In the genomic region with DNA sequence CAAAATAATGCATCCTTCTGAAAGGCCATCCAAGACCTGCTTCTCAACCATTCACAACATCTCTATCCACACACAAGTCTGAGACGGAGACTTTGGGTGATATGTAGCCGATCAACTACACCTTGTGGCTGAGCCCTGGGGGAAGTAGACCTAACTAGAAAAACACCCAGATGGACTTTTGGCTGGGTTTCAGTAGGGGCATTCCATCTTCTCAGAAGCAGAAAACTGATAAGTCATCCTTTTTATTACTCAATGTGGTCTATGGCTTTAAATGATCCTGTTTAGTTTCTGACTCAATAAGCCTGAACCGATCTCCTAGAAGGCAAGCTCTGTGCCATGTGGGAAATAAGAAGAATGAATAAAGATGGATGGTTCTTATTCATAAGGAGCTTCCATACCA, we compare ENCODE assay signal across 18 cellular contexts.
DNase-seq lines count a peak whose midpoint lies in the region; ATAC-seq, FAIRE-seq and TF ChIP-seq lines count a peak whose summit lies in the region.
"Had no signal": no experiment of that assay in that cellular context is flagged by ENCODE, and none has a peak within 500 bp of the region (broad histone marks: within the 10 kb centered on the region; RNA-seq: fewer than 3 reads in every experiment).

No MANE protein-coding gene starts in this region.

- H3K4me2 ChIP-seq in PC-3 (ENCODE audit: low read length): no peak overlapping the region

- peaks cover 19% of the 10 kb centered on the region for H3K4me1 Mint-ChIP-seq in stimulated activated memory B cell treated with anti-CD40 and anti-IgM and Interleukin-4, amounts not matched to agents 10 μg/mL and 1 μg/mL and 100 μg/mL, for 72 hours
- H3K4me1 Mint-ChIP-seq: activated CD4-positive, alpha-beta memory T cell treated with anti-CD3 and anti-CD28 coated beads, Interleukin-2, amount 10 ng/mL, durations not matched to agents 7 days and 5 days; CD4-positive, alpha-beta memory T cell; nephron progenitor cell had no signal

- no peak overlapping the region for H3K4me3 Mint-ChIP-seq in stimulated activated memory B cell treated with anti-CD40 and anti-IgM and Interleukin-4, amounts not matched to agents 10 μg/mL and 1 μg/mL and 100 μg/mL, for 72 hours
- H3K4me3 Mint-ChIP-seq: activated CD4-positive, alpha-beta memory T cell treated with anti-CD3 and anti-CD28 coated beads, Interleukin-2, amount 10 ng/mL, durations not matched to agents 7 days and 5 days; CD4-positive, alpha-beta memory T cell; dendritic cell treated with granulocyte-macrophage colony-stimulating factor and Interleukin-4, amounts not matched to agents 40 ng/mL and 50 ng/mL, for 4 days; HFFc6; nephron progenitor cell had no signal

- POLR2A ChIA-PET in PC-3 (lab: Charles Lee; ENCODE audit: unreplicated experiment): no interaction called here

- no peaks in the 10 kb centered on the region for H3K36me3 Mint-ChIP-seq in stimulated activated memory B cell treated with anti-CD40 and anti-IgM and Interleukin-4, amounts not matched to agents 10 μg/mL and 1 μg/mL and 100 μg/mL, for 72 hours
- H3K36me3 Mint-ChIP-seq: CD4-positive, alpha-beta memory T cell had no signal

- no peak overlapping the region for H3K9ac ChIP-seq in PC-3 (ENCODE audit: low read length)

- no peaks in the 10 kb centered on the region for H3F3A ChIP-seq in PC-3 (ENCODE audit: low read length, unreplicated experiment)

- peak; percentile 59 for ATAC-seq in stimulated activated memory B cell treated with anti-CD40 and anti-IgM and Interleukin-4, amounts not matched to agents 10 μg/mL and 1 μg/mL and 100 μg/mL, for 72 hours
- ATAC-seq in PC-3 (no peak), esophagus mucosa (no peak), GM21529 (IDR thresholded peaks at IDR 0.05; ENCODE audit: unreplicated experiment) (no peak)
- ATAC-seq: sciatic nerve had no signal

- intact Hi-C loops in PC-3 (cut with micrococcal nuclease): no loop called here

- no peaks in the 10 kb centered on the region for H3K79me2 ChIP-seq in PC-3 (ENCODE audit: low read length)

- no peaks in the 10 kb centered on the region for H3K27me3 Mint-ChIP-seq in stimulated activated memory B cell treated with anti-CD40 and anti-IgM and Interleukin-4, amounts not matched to agents 10 μg/mL and 1 μg/mL and 100 μg/mL, for 72 hours
- H3K27me3 Mint-ChIP-seq: activated CD4-positive, alpha-beta memory T cell treated with anti-CD3 and anti-CD28 coated beads, Interleukin-2, amount 10 ng/mL, durations not matched to agents 7 days and 5 days; dendritic cell treated with granulocyte-macrophage colony-stimulating factor and Interleukin-4, amounts not matched to agents 40 ng/mL and 50 ng/mL, for 4 days had no signal

- no peak overlapping the region for H3K27ac ChIP-seq in PC-3 (ENCODE audit: low read length)
- H3K27ac ChIP-seq: suprapubic skin had no signal

- H2AFZ ChIP-seq in PC-3 (ENCODE audit: low read length): no peak overlapping the region

- H3K9me3 Mint-ChIP-seq in stimulated activated memory B cell treated with anti-CD40 and anti-IgM and Interleukin-4, amounts not matched to agents 10 μg/mL and 1 μg/mL and 100 μg/mL, for 72 hours: no peaks in the 10 kb centered on the region
- H3K9me3 Mint-ChIP-seq: dendritic cell treated with granulocyte-macrophage colony-stimulating factor and Interleukin-4, amounts not matched to agents 40 ng/mL and 50 ng/mL, for 4 days had no signal

- no peaks in the 10 kb centered on the region for H3K27me3 ChIP-seq in PC-3 (ENCODE audit: low read length)
- H3K27me3 ChIP-seq: suprapubic skin had no signal

- peak overlapping the region; percentile 11 for H3K27ac Mint-ChIP-seq in stimulated activated memory B cell treated with anti-CD40 and anti-IgM and Interleukin-4, amounts not matched to agents 10 μg/mL and 1 μg/mL and 100 μg/mL, for 72 hours
- H3K27ac Mint-ChIP-seq: activated CD4-positive, alpha-beta memory T cell treated with anti-CD3 and anti-CD28 coated beads, Interleukin-2, amount 10 ng/mL, durations not matched to agents 7 days and 5 days; CD4-positive, alpha-beta memory T cell; dendritic cell treated with granulocyte-macrophage colony-stimulating factor and Interleukin-4, amounts not matched to agents 40 ng/mL and 50 ng/mL, for 4 days; HFFc6; nephron progenitor cell had no signal

- H3K9me2 ChIP-seq in PC-3 (replicated peaks; ENCODE audit: low read length): no peaks in the 10 kb centered on the region

- 0 out of 2 replicates have a peak, but pooled peaks cover 3% of the 10 kb centered on the region for H3K9me3 ChIP-seq in PC-3 (ENCODE audit: low read length)
- H3K9me3 ChIP-seq: suprapubic skin had no signal

- no peaks in the 10 kb centered on the region for H4K20me1 ChIP-seq in PC-3 (ENCODE audit: low read length)

- no peaks in the 10 kb centered on the region for H3K4me1 ChIP-seq in PC-3 (ENCODE audit: insufficient read depth, low read length)
- H3K4me1 ChIP-seq: suprapubic skin had no signal

- no TSS peak for BruUV-seq in PC-3 (replicated peaks; lab: Mats Ljungman, UMichigan)

- H3K36me3 ChIP-seq in PC-3 (ENCODE audit: low read depth, low read length): no peaks in the 10 kb centered on the region
- H3K36me3 ChIP-seq: suprapubic skin had no signal

- DNase-seq in GM18507 (ENCODE audit: extremely low spot score, insufficient read length, low read depth) (no peak), LHCN-M2 (ENCODE audit: low read depth) (peak; percentile 62), epithelial cell of esophagus (ENCODE audit: low read depth) (peak; percentile 0), PC-3 (no peak)
- DNase-seq: activated CD4-positive, alpha-beta memory T cell treated with anti-CD3 and anti-CD28 coated beads, Interleukin-2, amount 10 ng/mL, durations not matched to agents 7 days and 5 days; activated naive CD4-positive, alpha-beta T cell; CD4-positive, alpha-beta memory T cell; HFFc6; hypothalamus; NCI-H526 treated with DMSO at 0.1 percent for 48 hours; nephron progenitor cell had no signal

- H3K4me3 ChIP-seq in epithelial cell of esophagus (ENCODE audit: low read length) (no peak overlapping the region), PC-3 (ENCODE audit: low read length) (no peak overlapping the region)
- H3K4me3 ChIP-seq: suprapubic skin had no signal

- no peak for TF ChIP-seq CTCF in epithelial cell of esophagus (IDR thresholded peaks at IDR 0.05; ENCODE audit: insufficient read depth, low read depth, low read length, missing control alignments)
- no peak for TF ChIP-seq CTCF in PC-3 (conservative IDR thresholded peaks at IDR 0.05; ENCODE audit: low read depth, low read length)

- CTCF ChIA-PET in PC-3 (lab: Charles Lee): no interaction called here

- FAIRE-seq in GM18507 (lab: Jason Lieb, UNC): peak; percentile 63
- FAIRE-seq: urothelium cell line had no signal

Comparison
In these comparisons a context has a peak if more than half of its experiments do, and no peak if none do; other contexts are left out.
1. DNase-seq: peak in LHCN-M2 (single experiment) and epithelial cell of esophagus (single experiment); none in GM18507 (single experiment) and PC-3 (single experiment).